In genomic region chr1:113003751-113004690, GRCh38 we compare ENCODE assay signal across 1 cellular context.
TF ChIP-seq lines count a peak whose summit lies in the region.

No MANE protein-coding gene starts in this region.

TF ChIP-seq in HepG2, 621 proteins besides CTCF, POLR2A, EP300 and RAD21 (continued from another document and continues in another):
- TF ChIP-seq, protein P1, sequence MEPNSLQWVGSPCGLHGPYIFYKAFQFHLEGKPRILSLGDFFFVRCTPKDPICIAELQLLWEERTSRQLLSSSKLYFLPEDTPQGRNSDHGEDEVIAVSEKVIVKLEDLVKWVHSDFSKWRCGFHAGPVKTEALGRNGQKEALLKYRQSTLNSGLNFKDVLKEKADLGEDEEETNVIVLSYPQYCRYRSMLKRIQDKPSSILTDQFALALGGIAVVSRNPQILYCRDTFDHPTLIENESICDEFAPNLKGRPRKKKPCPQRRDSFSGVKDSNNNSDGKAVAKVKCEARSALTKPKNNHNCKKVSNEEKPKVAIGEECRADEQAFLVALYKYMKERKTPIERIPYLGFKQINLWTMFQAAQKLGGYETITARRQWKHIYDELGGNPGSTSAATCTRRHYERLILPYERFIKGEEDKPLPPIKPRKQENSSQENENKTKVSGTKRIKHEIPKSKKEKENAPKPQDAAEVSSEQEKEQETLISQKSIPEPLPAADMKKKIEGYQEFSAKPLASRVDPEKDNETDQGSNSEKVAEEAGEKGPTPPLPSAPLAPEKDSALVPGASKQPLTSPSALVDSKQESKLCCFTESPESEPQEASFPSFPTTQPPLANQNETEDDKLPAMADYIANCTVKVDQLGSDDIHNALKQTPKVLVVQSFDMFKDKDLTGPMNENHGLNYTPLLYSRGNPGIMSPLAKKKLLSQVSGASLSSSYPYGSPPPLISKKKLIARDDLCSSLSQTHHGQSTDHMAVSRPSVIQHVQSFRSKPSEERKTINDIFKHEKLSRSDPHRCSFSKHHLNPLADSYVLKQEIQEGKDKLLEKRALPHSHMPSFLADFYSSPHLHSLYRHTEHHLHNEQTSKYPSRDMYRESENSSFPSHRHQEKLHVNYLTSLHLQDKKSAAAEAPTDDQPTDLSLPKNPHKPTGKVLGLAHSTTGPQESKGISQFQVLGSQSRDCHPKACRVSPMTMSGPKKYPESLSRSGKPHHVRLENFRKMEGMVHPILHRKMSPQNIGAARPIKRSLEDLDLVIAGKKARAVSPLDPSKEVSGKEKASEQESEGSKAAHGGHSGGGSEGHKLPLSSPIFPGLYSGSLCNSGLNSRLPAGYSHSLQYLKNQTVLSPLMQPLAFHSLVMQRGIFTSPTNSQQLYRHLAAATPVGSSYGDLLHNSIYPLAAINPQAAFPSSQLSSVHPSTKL (CRISPR knock-in tag; IDR thresholded peaks at IDR 0.05): peak; percentile 93
- TF ChIP-seq PHF21A (CRISPR knock-in tag; IDR thresholded peaks at IDR 0.05) (peak; percentile 76), ZGPAT (CRISPR knock-in tag; IDR thresholded peaks at IDR 0.05) (peak; percentile 77), MTA3 (CRISPR knock-in tag; IDR thresholded peaks at IDR 0.05) (no peak), FOXJ3 (CRISPR knock-in tag; IDR thresholded peaks at IDR 0.05; ENCODE audit: borderline replicate concordance) (peak; percentile 92; the same call in 1 of the 2 replicates), CEBPG (CRISPR knock-in tag; IDR thresholded peaks at IDR 0.05) (peak; percentile 61), HMG20A (CRISPR knock-in tag; IDR thresholded peaks at IDR 0.05; ENCODE audit: borderline replicate concordance) (peak; percentile 76; the same call in 1 of the 2 replicates), TCF7 (IDR thresholded peaks at IDR 0.05; ENCODE audit: low read depth) (peak; percentile 74), ASH2L (IDR thresholded peaks at IDR 0.05; ENCODE audit: insufficient read length, low read depth, low read length) (no peak), MLLT10 (CRISPR knock-in tag; IDR thresholded peaks at IDR 0.05) (no peak), ATF1 (CRISPR knock-in tag; IDR thresholded peaks at IDR 0.05) (peak; percentile 71; the same call in 1 of the 2 replicates), TCF12 (IDR thresholded peaks at IDR 0.05) (no peak), TCF12 (CRISPR knock-in tag; IDR thresholded peaks at IDR 0.05) (peak; percentile 27; the same call in 1 of the 2 replicates), PITX1 (CRISPR knock-in tag; IDR thresholded peaks at IDR 0.05) (0 out of 2 replicates have a peak, but pooled peaks have one; percentile 33), GRHL1 (CRISPR knock-in tag; conservative IDR thresholded peaks at IDR 0.05) (no peak), MEF2D (CRISPR knock-in tag; IDR thresholded peaks at IDR 0.05) (peak; percentile 84), HDAC2 (CRISPR knock-in tag; IDR thresholded peaks at IDR 0.05) (peak; percentile 36; the same call in 1 of the 2 replicates), FOXK2 (IDR thresholded peaks at IDR 0.05) (peak; percentile 60; the same call in 1 of the 2 replicates), ZNF441 (CRISPR knock-in tag; IDR thresholded peaks at IDR 0.05; ENCODE audit: borderline replicate concordance) (no peak), RXRA (CRISPR knock-in tag; IDR thresholded peaks at IDR 0.05) (peak; percentile 26; the same call in 1 of the 2 replicates), KDM2A (CRISPR knock-in tag; IDR thresholded peaks at IDR 0.05; ENCODE audit: borderline replicate concordance, low read depth) (no peak), ZNF687 (CRISPR knock-in tag; IDR thresholded peaks at IDR 0.05) (peak; percentile 68), KMT2B (CRISPR knock-in tag; IDR thresholded peaks at IDR 0.05) (0 out of 2 replicates have a peak, but pooled peaks have one; percentile 23), CREB1 (IDR thresholded peaks at IDR 0.05) (no peak), CREB1 (CRISPR knock-in tag; IDR thresholded peaks at IDR 0.05) (peak; percentile 48; the same call in 1 of the 2 replicates), PAF1 (CRISPR knock-in tag; IDR thresholded peaks at IDR 0.05) (no peak), THRA (CRISPR knock-in tag; IDR thresholded peaks at IDR 0.05; ENCODE audit: borderline replicate concordance) (peak; percentile 42; the same call in 1 of the 2 replicates), HNRNPH1 (optimal IDR thresholded peaks at IDR 0.05; ENCODE audit: low read depth, low read length) (no peak), ZNF740 (CRISPR knock-in tag; IDR thresholded peaks at IDR 0.05) (0 out of 2 replicates have a peak, but pooled peaks have one; percentile 23), ZNF816 (CRISPR knock-in tag; IDR thresholded peaks at IDR 0.05; ENCODE audit: borderline replicate concordance) (0 out of 2 replicates have a peak, but pooled peaks have one; percentile 47), E2F1 (CRISPR knock-in tag; IDR thresholded peaks at IDR 0.05) (no peak)
- TF ChIP-seq, protein P2, sequence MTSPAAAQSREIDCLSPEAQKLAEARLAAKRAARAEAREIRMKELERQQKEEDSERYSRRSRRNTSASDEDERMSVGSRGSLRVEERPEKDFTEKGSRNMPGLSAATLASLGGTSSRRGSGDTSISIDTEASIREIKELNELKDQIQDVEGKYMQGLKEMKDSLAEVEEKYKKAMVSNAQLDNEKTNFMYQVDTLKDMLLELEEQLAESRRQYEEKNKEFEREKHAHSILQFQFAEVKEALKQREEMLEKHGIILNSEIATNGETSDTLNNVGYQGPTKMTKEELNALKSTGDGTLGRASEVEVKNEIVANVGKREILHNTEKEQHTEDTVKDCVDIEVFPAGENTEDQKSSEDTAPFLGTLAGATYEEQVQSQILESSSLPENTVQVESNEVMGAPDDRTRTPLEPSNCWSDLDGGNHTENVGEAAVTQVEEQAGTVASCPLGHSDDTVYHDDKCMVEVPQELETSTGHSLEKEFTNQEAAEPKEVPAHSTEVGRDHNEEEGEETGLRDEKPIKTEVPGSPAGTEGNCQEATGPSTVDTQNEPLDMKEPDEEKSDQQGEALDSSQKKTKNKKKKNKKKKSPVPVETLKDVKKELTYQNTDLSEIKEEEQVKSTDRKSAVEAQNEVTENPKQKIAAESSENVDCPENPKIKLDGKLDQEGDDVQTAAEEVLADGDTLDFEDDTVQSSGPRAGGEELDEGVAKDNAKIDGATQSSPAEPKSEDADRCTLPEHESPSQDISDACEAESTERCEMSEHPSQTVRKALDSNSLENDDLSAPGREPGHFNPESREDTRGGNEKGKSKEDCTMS (CRISPR knock-in tag; conservative IDR thresholded peaks at IDR 0.05): no peak
- TF ChIP-seq, protein P3, sequence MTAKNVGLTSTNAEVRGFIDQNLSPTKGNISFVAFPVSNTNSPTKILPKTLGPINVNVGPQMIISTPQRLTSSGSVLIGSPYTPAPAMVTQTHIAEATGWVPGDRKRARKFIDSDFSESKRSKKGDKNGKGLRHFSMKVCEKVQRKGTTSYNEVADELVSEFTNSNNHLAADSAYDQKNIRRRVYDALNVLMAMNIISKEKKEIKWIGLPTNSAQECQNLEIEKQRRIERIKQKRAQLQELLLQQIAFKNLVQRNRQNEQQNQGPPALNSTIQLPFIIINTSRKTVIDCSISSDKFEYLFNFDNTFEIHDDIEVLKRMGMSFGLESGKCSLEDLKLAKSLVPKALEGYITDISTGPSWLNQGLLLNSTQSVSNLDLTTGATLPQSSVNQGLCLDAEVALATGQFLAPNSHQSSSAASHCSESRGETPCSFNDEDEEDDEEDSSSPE (CRISPR knock-in tag; IDR thresholded peaks at IDR 0.05): no peak
- TF ChIP-seq, protein P4, sequence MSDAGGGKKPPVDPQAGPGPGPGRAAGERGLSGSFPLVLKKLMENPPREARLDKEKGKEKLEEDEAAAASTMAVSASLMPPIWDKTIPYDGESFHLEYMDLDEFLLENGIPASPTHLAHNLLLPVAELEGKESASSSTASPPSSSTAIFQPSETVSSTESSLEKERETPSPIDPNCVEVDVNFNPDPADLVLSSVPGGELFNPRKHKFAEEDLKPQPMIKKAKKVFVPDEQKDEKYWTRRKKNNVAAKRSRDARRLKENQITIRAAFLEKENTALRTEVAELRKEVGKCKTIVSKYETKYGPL (CRISPR knock-in tag; IDR thresholded peaks at IDR 0.05): no peak
- TF ChIP-seq, protein P5, sequence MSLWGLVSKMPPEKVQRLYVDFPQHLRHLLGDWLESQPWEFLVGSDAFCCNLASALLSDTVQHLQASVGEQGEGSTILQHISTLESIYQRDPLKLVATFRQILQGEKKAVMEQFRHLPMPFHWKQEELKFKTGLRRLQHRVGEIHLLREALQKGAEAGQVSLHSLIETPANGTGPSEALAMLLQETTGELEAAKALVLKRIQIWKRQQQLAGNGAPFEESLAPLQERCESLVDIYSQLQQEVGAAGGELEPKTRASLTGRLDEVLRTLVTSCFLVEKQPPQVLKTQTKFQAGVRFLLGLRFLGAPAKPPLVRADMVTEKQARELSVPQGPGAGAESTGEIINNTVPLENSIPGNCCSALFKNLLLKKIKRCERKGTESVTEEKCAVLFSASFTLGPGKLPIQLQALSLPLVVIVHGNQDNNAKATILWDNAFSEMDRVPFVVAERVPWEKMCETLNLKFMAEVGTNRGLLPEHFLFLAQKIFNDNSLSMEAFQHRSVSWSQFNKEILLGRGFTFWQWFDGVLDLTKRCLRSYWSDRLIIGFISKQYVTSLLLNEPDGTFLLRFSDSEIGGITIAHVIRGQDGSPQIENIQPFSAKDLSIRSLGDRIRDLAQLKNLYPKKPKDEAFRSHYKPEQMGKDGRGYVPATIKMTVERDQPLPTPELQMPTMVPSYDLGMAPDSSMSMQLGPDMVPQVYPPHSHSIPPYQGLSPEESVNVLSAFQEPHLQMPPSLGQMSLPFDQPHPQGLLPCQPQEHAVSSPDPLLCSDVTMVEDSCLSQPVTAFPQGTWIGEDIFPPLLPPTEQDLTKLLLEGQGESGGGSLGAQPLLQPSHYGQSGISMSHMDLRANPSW (CRISPR knock-in tag; IDR thresholded peaks at IDR 0.05; ENCODE audit: borderline replicate concordance): 0 out of 2 replicates have a peak, but pooled peaks have one; percentile 29
